ENCODE assay signal across 13 cellular contexts in genomic region chr1:174991473-174991872, GRCh38.
"Had no signal": no experiment of that assay in that cellular context is flagged by ENCODE, and none has a peak within 500 bp of the region (broad histone marks: within the 10 kb centered on the region; RNA-seq: fewer than 3 reads in every experiment).

No MANE protein-coding gene starts in this region.

- H3K27me3 ChIP-seq: heart left ventricle, transverse colon had no signal

- H3K27me3 Mint-ChIP-seq: activated naive CD8-positive, alpha-beta T cell treated with anti-CD3 and anti-CD28 coated beads for 36 hours; stimulated activated naive B cell treated with anti-CD40 and anti-IgM and Interleukin-4, amounts not matched to agents 10 μg/mL and 1 μg/mL and 100 μg/mL, for 72 hours had no signal

- H3K4me3 Mint-ChIP-seq: activated naive CD8-positive, alpha-beta T cell treated with anti-CD3 and anti-CD28 coated beads for 36 hours; nephron progenitor cell had no signal

- ATAC-seq: activated T-cell treated with anti-CD3 and anti-CD28 coated beads, Interleukin-2, amount 50 U/mL, for 4 hours; heart left ventricle; sciatic nerve; stimulated activated naive B cell treated with anti-CD40 and anti-IgM and Interleukin-4, amounts not matched to agents 10 μg/mL and 1 μg/mL and 100 μg/mL, for 72 hours had no signal

- H3K9me3 Mint-ChIP-seq: activated naive CD8-positive, alpha-beta T cell treated with anti-CD3 and anti-CD28 coated beads for 36 hours; activated T-cell treated with anti-CD3 and anti-CD28 coated beads, Interleukin-2, amount 50 U/mL, for 4 hours; nephron progenitor cell; stimulated activated naive B cell treated with anti-CD40 and anti-IgM and Interleukin-4, amounts not matched to agents 10 μg/mL and 1 μg/mL and 100 μg/mL, for 72 hours; T-helper 1 cell treated with Interleukin-12 subunit alpha and Interleukin-12 subunit beta and Interleukin-4 antibody, amounts not matched to agents 30 μg/mL and 1 μg/mL, for 36 hours had no signal

- DNase-seq: activated CD4-positive, alpha-beta T cell treated with anti-CD3 and anti-CD28 coated beads, Interleukin-2, amount 50 U/mL, for 4 hours; activated effector memory CD4-positive, alpha-beta T cell treated with anti-CD3 and anti-CD28 coated beads, Interleukin-2, amount 50 U/mL, for 16 hours; activated naive CD8-positive, alpha-beta T cell treated with anti-CD3 and anti-CD28 coated beads for 36 hours; activated T-cell treated with anti-CD3 and anti-CD28 coated beads, Interleukin-2, amount 50 U/mL, for 4 hours; aorta; foreskin melanocyte; heart left ventricle; nephron progenitor cell; stimulated activated CD4-positive, alpha-beta T cell treated with anti-CD3 and anti-CD28 coated beads, Interleukin-2, amount 100 ng/mL, for 24 hours; stimulated activated naive B cell treated with anti-CD40 and anti-IgM and Interleukin-4, amounts not matched to agents 10 μg/mL and 1 μg/mL and 100 μg/mL, for 72 hours; transverse colon had no signal

- H3K9me3 ChIP-seq: heart left ventricle, transverse colon had no signal

- H3K36me3 ChIP-seq: transverse colon had no signal

- H3K4me1 Mint-ChIP-seq: nephron progenitor cell had no signal

- H3K27ac Mint-ChIP-seq: activated naive CD8-positive, alpha-beta T cell treated with anti-CD3 and anti-CD28 coated beads for 36 hours; nephron progenitor cell; stimulated activated naive B cell treated with anti-CD40 and anti-IgM and Interleukin-4, amounts not matched to agents 10 μg/mL and 1 μg/mL and 100 μg/mL, for 72 hours had no signal
